Comparison of ENCODE assay signal across 9 cellular contexts in genomic region chr1:225493591-225494246, GRCh38.
"Had no signal": no experiment of that assay in that cellular context is flagged by ENCODE, and none has a peak within 500 bp of the region (broad histone marks: within the 10 kb centered on the region; RNA-seq: fewer than 3 reads in every experiment).

No MANE protein-coding gene starts in this region.

- H3K36me3 Mint-ChIP-seq: IgD-negative memory B cell had no signal

- FAIRE-seq: H1, HepG2 had no signal

- H3K27ac Mint-ChIP-seq: IgD-negative memory B cell had no signal

- H3K27ac ChIP-seq: GM23248, HL-60, KMS-11 had no signal

- ATAC-seq: HepG2 had no signal

- H3K4me3 Mint-ChIP-seq: H9, IgD-negative memory B cell had no signal

- H3K4me3 ChIP-seq: GM23248 had no signal

- DNase-seq: GM23248, H9, HCEC 1CT, KBM-7 had no signal

- H3K27me3 Mint-ChIP-seq: IgD-negative memory B cell had no signal

- H3K9me3 Mint-ChIP-seq: H9, IgD-negative memory B cell had no signal
